In the genomic region with DNA sequence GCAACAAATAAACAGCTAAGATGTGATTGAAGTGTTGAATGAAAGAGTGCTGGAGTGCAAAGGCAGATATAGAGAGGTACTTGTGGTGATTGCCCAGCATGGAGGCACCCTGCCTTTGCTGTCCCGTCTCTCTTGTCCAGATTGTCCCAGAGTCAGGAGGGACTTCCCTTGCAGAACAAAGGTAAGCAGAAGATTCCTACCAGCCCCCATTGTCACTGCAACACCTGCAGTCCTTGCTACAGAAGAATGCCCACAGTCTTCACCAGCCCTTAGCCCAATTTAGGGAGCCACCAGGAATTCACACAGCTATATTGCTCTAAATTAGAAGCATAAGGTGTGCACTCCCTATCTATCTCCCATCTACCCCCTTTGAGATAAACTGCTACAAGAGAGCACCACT, we compare ENCODE assay signal across 29 cellular contexts.
"Had no signal": no experiment of that assay in that cellular context is flagged by ENCODE, and none has a peak within 500 bp of the region (broad histone marks: within the 10 kb centered on the region; RNA-seq: fewer than 3 reads in every experiment).

No MANE protein-coding gene starts in this region.

- H3K9me3 ChIP-seq: ascending aorta, body of pancreas had no signal

- H3K27ac Mint-ChIP-seq: activated CD4-positive, alpha-beta T cell treated with anti-CD3 and anti-CD28 coated beads, Interleukin-2, amount 10 ng/mL, durations not matched to agents 24 days and 14 days; activated CD8-positive, alpha-beta memory T cell treated with anti-CD3 and anti-CD28 coated beads, Interleukin-2, amount 10 ng/mL, durations not matched to agents 7 days and 5 days; activated naive CD4-positive, alpha-beta T cell treated with anti-CD3 and anti-CD28 coated beads, Interleukin-2, amount 50 U/mL, for 72 hours; activated T-cell treated with anti-CD3 and anti-CD28 coated beads, Interleukin-2, amount 50 U/mL, for 24 hours; activated T-helper 1 cell treated with anti-CD3 and anti-CD28 coated beads, Interleukin-12 subunit alpha, Interleukin-12 subunit beta, Interleukin-2, Interleukin-4 antibody, amounts not matched to agents 30 ng/mL and 10 ng/mL and 1 ng/mL, durations not matched to agents 14 hours and 24 hours and 36 hours; T-helper 17 cell; WTC11 had no signal

- H3K36me3 ChIP-seq: ascending aorta, Peyer's patch had no signal

- H3K4me3 Mint-ChIP-seq: activated CD4-positive, alpha-beta T cell treated with anti-CD3 and anti-CD28 coated beads, Interleukin-2, amount 10 ng/mL, durations not matched to agents 24 days and 14 days; activated CD8-positive, alpha-beta memory T cell treated with anti-CD3 and anti-CD28 coated beads, Interleukin-2, amount 10 ng/mL, durations not matched to agents 7 days and 5 days; activated naive CD8-positive, alpha-beta T cell treated with anti-CD3 and anti-CD28 coated beads, Interleukin-2, amount 50 U/mL, for 24 hours; activated T-cell treated with anti-CD3 and anti-CD28 coated beads, Interleukin-2, amount 50 U/mL, for 24 hours; activated T-helper 1 cell treated with anti-CD3 and anti-CD28 coated beads, Interleukin-12 subunit alpha, Interleukin-12 subunit beta, Interleukin-2, Interleukin-4 antibody, amounts not matched to agents 30 ng/mL and 10 ng/mL and 1 ng/mL, durations not matched to agents 14 hours and 24 hours and 36 hours; T-helper 17 cell; WTC11 had no signal

- H3K4me1 Mint-ChIP-seq: activated CD4-positive, alpha-beta T cell treated with anti-CD3 and anti-CD28 coated beads, Interleukin-2, amount 10 ng/mL, durations not matched to agents 24 days and 14 days; activated CD8-positive, alpha-beta memory T cell treated with anti-CD3 and anti-CD28 coated beads, Interleukin-2, amount 10 ng/mL, durations not matched to agents 7 days and 5 days; T-helper 17 cell; WTC11 had no signal

- H3K27ac ChIP-seq: ascending aorta, body of pancreas had no signal

- H3K27me3 Mint-ChIP-seq: activated CD4-positive, alpha-beta T cell treated with anti-CD3 and anti-CD28 coated beads, Interleukin-2, amount 10 ng/mL, durations not matched to agents 24 days and 14 days; activated CD8-positive, alpha-beta memory T cell treated with anti-CD3 and anti-CD28 coated beads, Interleukin-2, amount 10 ng/mL, durations not matched to agents 7 days and 5 days; activated T-cell treated with anti-CD3 and anti-CD28 coated beads, Interleukin-2, amount 50 U/mL, for 24 hours; T-helper 17 cell had no signal

- DNase-seq: activated CD4-positive, alpha-beta T cell treated with anti-CD3 and anti-CD28 coated beads for 1 hour; activated CD4-positive, alpha-beta T cell treated with anti-CD3 and anti-CD28 coated beads, Interleukin-2, amount 10 ng/mL, durations not matched to agents 24 days and 14 days; activated CD4-positive, alpha-beta T cell treated with anti-CD3 and anti-CD28 coated beads, Interleukin-2, amount 50 U/mL, for 48 hours; activated CD8-positive, alpha-beta memory T cell treated with anti-CD3 and anti-CD28 coated beads, Interleukin-2, amount 10 ng/mL, durations not matched to agents 7 days and 5 days; activated effector memory CD4-positive, alpha-beta T cell treated with Interleukin-2 at 50 U/mL for 16 hours; activated naive CD4-positive, alpha-beta T cell treated with Interleukin-2 at 50 U/mL for 16 hours; activated naive CD8-positive, alpha-beta T cell treated with anti-CD3 and anti-CD28 coated beads, Interleukin-2, amount 50 U/mL, for 24 hours; activated T-cell treated with anti-CD3 and anti-CD28 coated beads, Interleukin-2, amount 50 U/mL, for 24 hours; amniotic stem cell; body of pancreas; central memory CD4-positive, alpha-beta T cell; KG1; MV-4-11; NCI-H1092 treated with DMSO at 0.1 percent for 48 hours; NCI-H1417 treated with DMSO at 0.1 percent for 48 hours; NCI-H1694; NCI-H2029 treated with DMSO at 0.1 percent for 48 hours; NCI-H345; NCI-H510A; NCI-H69; NK-92 treated with Interleukin-12 subunit alpha and Interleukin-12 subunit beta, amount 100 ng/mL, for 24 hours; Peyer's patch; SIG-M5; T-helper 17 cell; T-helper 9 cell had no signal

- H3K4me3 ChIP-seq: ascending aorta, body of pancreas, Peyer's patch had no signal

- H3K4me1 ChIP-seq: ascending aorta, body of pancreas, Peyer's patch had no signal

- H3K36me3 Mint-ChIP-seq: activated CD8-positive, alpha-beta memory T cell treated with anti-CD3 and anti-CD28 coated beads, Interleukin-2, amount 10 ng/mL, durations not matched to agents 7 days and 5 days had no signal

- H3K27me3 ChIP-seq: ascending aorta, body of pancreas, Peyer's patch had no signal

- ATAC-seq: activated CD8-positive, alpha-beta memory T cell treated with anti-CD3 and anti-CD28 coated beads, Interleukin-2, amount 10 ng/mL, durations not matched to agents 7 days and 5 days; activated naive CD4-positive, alpha-beta T cell treated with anti-CD3 and anti-CD28 coated beads, Interleukin-2, amount 50 U/mL, for 72 hours; activated naive CD8-positive, alpha-beta T cell treated with anti-CD3 and anti-CD28 coated beads, Interleukin-2, amount 50 U/mL, for 24 hours; body of pancreas; T-helper 17 cell; WTC11 had no signal

- H3K9me3 Mint-ChIP-seq: activated CD4-positive, alpha-beta T cell treated with anti-CD3 and anti-CD28 coated beads, Interleukin-2, amount 10 ng/mL, durations not matched to agents 24 days and 14 days; activated T-cell treated with anti-CD3 and anti-CD28 coated beads, Interleukin-2, amount 50 U/mL, for 24 hours had no signal
